ENCODE assay signal across 20 cellular contexts in genomic region chr19:56085571-56086275, GRCh38. TPM values are rescaled to one million over a fixed set of nuclear protein-coding genes. Genes with fewer than 3 reads are reported as not detected.
DNase-seq lines count a peak whose midpoint lies in the region; FAIRE-seq and TF ChIP-seq lines count a peak whose summit lies in the region.
"Had no signal": no experiment of that assay in that cellular context is flagged by ENCODE, and none has a peak within 500 bp of the region (broad histone marks: within the 10 kb centered on the region; RNA-seq: fewer than 3 reads in every experiment).

No MANE protein-coding gene starts in this region.

- peak overlapping the region; percentile 69 for H3K4me3 Mint-ChIP-seq in endothelial cell (ENCODE audit: unreplicated experiment)
- H3K4me3 Mint-ChIP-seq: HFFc6 had no signal

- no peak for FAIRE-seq in GM12892 (lab: Jason Lieb, UNC)

- no peak overlapping the region for H3K9ac ChIP-seq in neuronal stem cell (ENCODE audit: low read depth, low read length, poor library complexity)

- no peak for TF ChIP-seq POLR2A in GM12892 (IDR thresholded peaks at IDR 0.05; ENCODE audit: low read depth, low read length)

- no peaks in the 10 kb centered on the region for H3K9me3 ChIP-seq in MG63
- H3K9me3 ChIP-seq in neuronal stem cell (replicated peaks in 1 of 2; ENCODE audit: control insufficient read depth in 2 of 2, insufficient read depth in 1 of 2, low read depth in 1 of 2, low read length in 2 of 2): no peaks in the 10 kb centered on the region
- H3K9me3 ChIP-seq: ascending aorta, ovary, Peyer's patch, tibial nerve had no signal

- DNase-seq in GM12892 (ENCODE audit: insufficient read length) (peak; percentile 13), MG63 (peak; percentile 51), endothelial cell (ENCODE audit: low spot score) (no peak), neuronal stem cell (ENCODE audit: low spot score) (no peak), NCI-H2196 treated with DMSO at 0.1 percent for 48 hours (lab: John Stamatoyannopoulos, UW; ENCODE audit: unreplicated experiment) (no peak), GOT3 (lab: John Stamatoyannopoulos, UW) (no peak), AG20443 (ENCODE audit: low spot score) (no peak), NCI-H1048 (lab: John Stamatoyannopoulos, UW) (no peak)
- DNase-seq: cortex of kidney, HFFc6, hypothalamus, left cardiac atrium, NCI-H2081 treated with DMSO at 0.1 percent for 48 hours, NCI-H69, Peyer's patch, SW 1271 had no signal

- H3K27ac ChIP-seq in neuronal stem cell (replicated peaks; ENCODE audit: low read length): no peak overlapping the region
- H3K27ac ChIP-seq: ascending aorta, ovary, Peyer's patch, skin epidermis, tibial nerve had no signal

- no peak overlapping the region for H4K8ac ChIP-seq in neuronal stem cell (ENCODE audit: low read depth, low read length)

- H2BK5ac ChIP-seq in neuronal stem cell (ENCODE audit: low read length): peak overlapping the region; percentile 16

- peaks cover 8% of the 10 kb centered on the region for H3K4me1 Mint-ChIP-seq in endothelial cell (ENCODE audit: unreplicated experiment)

- peaks cover 27% of the 10 kb centered on the region for H3K36me3 ChIP-seq in MG63
- peaks cover 8 to 37% of the 10 kb centered on the region in 2 donors for H3K36me3 ChIP-seq in neuronal stem cell (replicated peaks in 1 of 2; ENCODE audit: control insufficient read depth in 2 of 2, insufficient read depth in 2 of 2, low read length in 2 of 2)
- H3K36me3 ChIP-seq: ovary had no signal

- H3K4me2 ChIP-seq in neuronal stem cell (ENCODE audit: insufficient read depth, low read length, poor library complexity, severe bottlenecking): no peak overlapping the region

- no peaks in the 10 kb centered on the region for H3K9me3 Mint-ChIP-seq in endothelial cell (ENCODE audit: unreplicated experiment)
- H3K9me3 Mint-ChIP-seq: HFFc6 had no signal

- H3K14ac ChIP-seq in neuronal stem cell (ENCODE audit: low read length): no peak overlapping the region

- no peak overlapping the region for H2BK15ac ChIP-seq in neuronal stem cell (ENCODE audit: low read length)

- no peak overlapping the region for H2AFZ ChIP-seq in neuronal stem cell (ENCODE audit: low read length)

- no CpG with 5 or more reads among the region's 10 CpGs for WGBS in neuronal stem cell (ENCODE audit: extremely low coverage in 2 of 2, insufficient read length in 2 of 2, insufficient replicate concordance in 1 of 2), 2 donors

- H3K4ac ChIP-seq in neuronal stem cell (ENCODE audit: low read length): no peak overlapping the region

- H3K4me3 ChIP-seq in MG63 (no peak overlapping the region), neuronal stem cell (ENCODE audit: low read length in 2 of 2) (no peak overlapping the region)
- H3K4me3 ChIP-seq: ascending aorta, ovary, Peyer's patch, skin epidermis, tibial nerve had no signal

- no peak overlapping the region for H2BK12ac ChIP-seq in neuronal stem cell (ENCODE audit: low read length)

- peaks cover 8% of the 10 kb centered on the region for H3K79me1 ChIP-seq in neuronal stem cell (ENCODE audit: low read depth, low read length)

- H4K91ac ChIP-seq in neuronal stem cell (ENCODE audit: low read depth, low read length, poor library complexity): no peak overlapping the region

- no peak overlapping the region for H3K18ac ChIP-seq in neuronal stem cell (ENCODE audit: low read length)

- H2AK5ac ChIP-seq in neuronal stem cell (ENCODE audit: low read depth, low read length): no peak overlapping the region

- peaks cover 17% of the 10 kb centered on the region for H3K27me3 Mint-ChIP-seq in endothelial cell (ENCODE audit: unreplicated experiment)

- H3K36me3 Mint-ChIP-seq in endothelial cell (ENCODE audit: low read depth, unreplicated experiment): peaks cover 10% of the 10 kb centered on the region

- H3K27ac Mint-ChIP-seq in endothelial cell (ENCODE audit: unreplicated experiment): no peak overlapping the region
- H3K27ac Mint-ChIP-seq: HFFc6 had no signal

- no peaks in the 10 kb centered on the region for H3K27me3 ChIP-seq in MG63
- no peaks in the 10 kb centered on the region for H3K27me3 ChIP-seq in neuronal stem cell (ENCODE audit: control insufficient read depth in 3 of 3, insufficient read depth in 3 of 3, low read depth in 1 of 3, low read length in 3 of 3)
- H3K27me3 ChIP-seq: ascending aorta, ovary, Peyer's patch had no signal

- H2BK120ac ChIP-seq in neuronal stem cell (ENCODE audit: low read depth, low read length): no peak overlapping the region

- H3K23ac ChIP-seq in neuronal stem cell (ENCODE audit: low read depth, low read length, poor library complexity): no peak overlapping the region

- no peak for TF ChIP-seq CTCF in endothelial cell (IDR thresholded peaks at IDR 0.05; ENCODE audit: unreplicated experiment)

- H3K4me1 ChIP-seq in neuronal stem cell (ENCODE audit: control insufficient read depth in 2 of 2, insufficient read depth in 1 of 2, low read depth in 1 of 2, low read length in 2 of 2): peaks cover 6 to 11% of the 10 kb centered on the region in 2 donors

RNA-seq across cellular contexts. Expression of gene ZNF787, which starts 35.4 kb away (rescaled TPM):
- polyA plus RNA-seq in GM12892 (2012; ENCODE audit: missing spikeins): 4.0 TPM
- 31.8 and 103 TPM in 2 replicates for total RNA-seq in MG63 (2014; rRNA removed; shearing (Covaris generic); ENCODE audit: low replicate concordance)
- total RNA-seq in endothelial cell (ENCODE audit: unreplicated experiment): 31.2 TPM
- polyA plus RNA-seq in neuronal stem cell (2013, experiment 1 of 2): 37.4 TPM
- polyA plus RNA-seq in neuronal stem cell (2013, experiment 2 of 2): 36.2 TPM

RNA-seq across cellular contexts. Expression of gene ZNF444, which starts 55.4 kb away (rescaled TPM):
- 6.4 TPM for polyA plus RNA-seq in GM12892 (2012; ENCODE audit: missing spikeins)
- 11.6 and 23.8 TPM in 2 replicates for total RNA-seq in MG63 (2014; rRNA removed; shearing (Covaris generic); ENCODE audit: low replicate concordance)
- total RNA-seq in endothelial cell (ENCODE audit: unreplicated experiment): 40.8 TPM
- 37.6 TPM for polyA plus RNA-seq in neuronal stem cell (2013, experiment 1 of 2)
- polyA plus RNA-seq in neuronal stem cell (2013, experiment 2 of 2): 37.2 TPM

Comparison
In these comparisons a context has a peak if more than half of its experiments do, and no peak if none do; other contexts are left out.
1. DNase-seq: peak in GM12892 (single experiment) and MG63 (single experiment); none in endothelial cell (single experiment), neuronal stem cell (single experiment), NCI-H2196 treated with DMSO at 0.1 percent for 48 hours (single experiment), GOT3 (single experiment), AG20443 (single experiment) and NCI-H1048 (single experiment).